In genomic region chr18:35406666-35407065, GRCh38 we compare ENCODE assay signal across 12 cellular contexts.
"Had no signal": no experiment of that assay in that cellular context is flagged by ENCODE, and none has a peak within 500 bp of the region (broad histone marks: within the 10 kb centered on the region; RNA-seq: fewer than 3 reads in every experiment).

No MANE protein-coding gene starts in this region.

- H3K27me3 ChIP-seq: gastrocnemius medialis had no signal

- DNase-seq: activated CD4-positive, alpha-beta T cell treated with anti-CD3 and anti-CD28 coated beads for 4 hours; activated CD8-positive, alpha-beta memory T cell treated with anti-CD3 and anti-CD28 coated beads, Interleukin-2, amount 50 U/mL, for 4 hours; activated CD8-positive, alpha-beta T cell treated with anti-CD3 and anti-CD28 coated beads for 36 hours; activated naive CD8-positive, alpha-beta T cell treated with anti-CD3 and anti-CD28 coated beads, Interleukin-2, amount 10 ng/mL, durations not matched to agents 7 days and 5 days; gastrocnemius medialis; lower lobe of right lung; naive thymus-derived CD4-positive, alpha-beta T cell; retina; stimulated activated CD4-positive, alpha-beta T cell treated with anti-CD3 and anti-CD28 coated beads, Interleukin-15, amount 100 ng/mL, for 24 hours; stimulated activated CD4-positive, alpha-beta T cell treated with anti-CD3 and anti-CD28 coated beads, Interleukin-4, amount 100 ng/mL, for 24 hours; WERI-Rb-1 had no signal

- H3K27ac Mint-ChIP-seq: activated CD8-positive, alpha-beta T cell treated with anti-CD3 and anti-CD28 coated beads for 36 hours; activated naive CD8-positive, alpha-beta T cell treated with anti-CD3 and anti-CD28 coated beads, Interleukin-2, amount 10 ng/mL, durations not matched to agents 7 days and 5 days; naive thymus-derived CD4-positive, alpha-beta T cell; stimulated activated naive CD8-positive, alpha-beta T cell treated with anti-CD3 and anti-CD28 coated beads, Interleukin-15, Interleukin-2, amounts not matched to agents 100 ng/mL and 50 ng/mL, for 24 hours had no signal

- H3K36me3 Mint-ChIP-seq: activated naive CD8-positive, alpha-beta T cell treated with anti-CD3 and anti-CD28 coated beads, Interleukin-2, amount 10 ng/mL, durations not matched to agents 7 days and 5 days; naive thymus-derived CD4-positive, alpha-beta T cell had no signal

- H3K9me3 ChIP-seq: gastrocnemius medialis, lower lobe of right lung had no signal

- H3K36me3 ChIP-seq: gastrocnemius medialis, lower lobe of right lung, WERI-Rb-1 had no signal

- H3K9me3 Mint-ChIP-seq: activated CD8-positive, alpha-beta T cell treated with anti-CD3 and anti-CD28 coated beads for 36 hours; activated naive CD8-positive, alpha-beta T cell treated with anti-CD3 and anti-CD28 coated beads, Interleukin-2, amount 10 ng/mL, durations not matched to agents 7 days and 5 days; naive thymus-derived CD4-positive, alpha-beta T cell; stimulated activated naive CD8-positive, alpha-beta T cell treated with anti-CD3 and anti-CD28 coated beads, Interleukin-15, Interleukin-2, amounts not matched to agents 100 ng/mL and 50 ng/mL, for 24 hours had no signal

- H3K4me3 Mint-ChIP-seq: activated CD8-positive, alpha-beta T cell treated with anti-CD3 and anti-CD28 coated beads for 36 hours; activated naive CD8-positive, alpha-beta T cell treated with anti-CD3 and anti-CD28 coated beads, Interleukin-2, amount 10 ng/mL, durations not matched to agents 7 days and 5 days; naive thymus-derived CD4-positive, alpha-beta T cell; stimulated activated naive CD8-positive, alpha-beta T cell treated with anti-CD3 and anti-CD28 coated beads, Interleukin-15, Interleukin-2, amounts not matched to agents 100 ng/mL and 50 ng/mL, for 24 hours had no signal

- ATAC-seq: activated CD8-positive, alpha-beta T cell treated with anti-CD3 and anti-CD28 coated beads for 36 hours; gastrocnemius medialis; naive thymus-derived CD4-positive, alpha-beta T cell had no signal

- H3K4me3 ChIP-seq: gastrocnemius medialis, lower lobe of right lung had no signal

- H3K27ac ChIP-seq: gastrocnemius medialis, lower lobe of right lung, WERI-Rb-1 had no signal
